3 cellular contexts compared by ENCODE assay signal in genomic region chr17:206484-206883, GRCh38. TPM values are rescaled to one million over a fixed set of nuclear protein-coding genes. Genes with fewer than 3 reads are reported as not detected.
"Had no signal": no experiment of that assay in that cellular context is flagged by ENCODE, and none has a peak within 500 bp of the region (broad histone marks: within the 10 kb centered on the region; RNA-seq: fewer than 3 reads in every experiment).

No MANE protein-coding gene starts in this region.

RNA-seq across cellular contexts. Expression of gene DOC2B, which starts 25.0 kb away (rescaled TPM):
- total RNA-seq: activated CD4-positive, alpha-beta memory T cell treated with anti-CD3 and anti-CD28 coated beads, Interleukin-2, amount 10 ng/mL, durations not matched to agents 7 days and 5 days; activated CD4-positive, alpha-beta T cell treated with anti-CD3 and anti-CD28 coated beads, Interleukin-2, amount 10 ng/mL, durations not matched to agents 7 days and 5 days; foreskin keratinocyte had no signal
- polyA plus RNA-seq: foreskin keratinocyte had no signal
